ENCODE assay signal across 19 cellular contexts in the genomic region with DNA sequence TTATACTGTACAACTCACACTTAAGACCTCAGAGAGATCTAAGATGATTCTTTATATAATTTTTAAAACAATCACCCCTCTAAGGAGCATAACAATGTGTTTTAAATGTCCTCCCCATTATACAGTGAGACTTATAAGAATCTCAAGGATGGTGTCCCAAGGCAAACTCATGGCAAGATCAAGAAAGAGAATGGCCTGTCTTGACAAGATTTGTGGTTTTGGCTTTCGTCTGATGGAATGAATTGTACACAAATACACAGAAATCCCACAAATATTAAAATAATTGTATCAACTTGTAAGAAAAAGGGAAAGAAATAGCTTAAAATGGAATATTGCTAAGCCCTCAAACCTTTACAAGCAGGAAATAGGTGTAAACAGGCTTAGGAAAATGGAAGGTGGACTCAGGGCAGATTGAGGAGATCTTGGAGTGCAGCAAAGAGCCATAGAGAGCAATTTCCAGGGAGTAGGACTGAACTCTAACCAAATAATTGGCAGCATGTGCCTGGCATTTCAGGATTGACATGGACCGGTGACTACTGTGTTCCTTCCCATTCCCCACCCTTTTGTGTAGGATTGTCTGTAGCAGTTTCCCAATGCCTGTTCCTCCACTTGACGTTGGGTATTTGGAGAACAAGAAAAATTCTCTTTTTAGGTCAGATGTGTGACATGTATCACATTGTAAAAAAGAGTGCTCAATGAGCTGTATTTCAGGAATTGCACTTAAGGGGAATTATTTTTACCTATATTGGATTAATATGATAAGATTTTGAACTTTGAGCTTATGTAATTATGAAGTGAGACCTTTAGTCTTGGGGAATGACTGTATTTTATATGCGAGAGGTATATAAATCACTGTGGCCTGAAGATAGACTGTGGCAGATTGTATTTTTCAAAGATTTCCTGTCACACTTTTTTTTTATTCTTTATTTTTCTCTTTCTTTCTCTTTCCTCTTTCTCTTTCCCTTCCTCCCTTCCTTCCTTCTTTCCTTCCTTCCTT.
A peak's percentile ranks its signal among the peaks of the same experiment; 100 is the strongest.
DNase-seq lines count a peak whose midpoint lies in the region; ATAC-seq and TF ChIP-seq lines count a peak whose summit lies in the region.
"Had no signal": no experiment of that assay in that cellular context is flagged by ENCODE, and none has a peak within 500 bp of the region (broad histone marks: within the 10 kb centered on the region; RNA-seq: fewer than 3 reads in every experiment).

No MANE protein-coding gene starts in this region.

- H3K27ac ChIP-seq in colonic mucosa (peak overlapping the region; percentile 52), epithelial cell of prostate (peak overlapping the region; percentile 5), transverse colon (peak overlapping the region in 3 of 4 donors; percentile 43 to 54 (median 44)), neuronal stem cell (replicated peaks; ENCODE audit: low read length) (no peak overlapping the region), esophagus muscularis mucosa (replicated peaks in 1 of 4) (no peak overlapping the region)

- H3K9me3 ChIP-seq in colonic mucosa (no peaks in the 10 kb centered on the region), transverse colon (no peaks in the 10 kb centered on the region), neuronal stem cell (replicated peaks in 1 of 2; ENCODE audit: control insufficient read depth in 2 of 2, insufficient read depth in 1 of 2, low read depth in 1 of 2, low read length in 2 of 2) (no peaks in the 10 kb centered on the region), esophagus muscularis mucosa (no peaks in the 10 kb centered on the region)
- H3K9me3 ChIP-seq: BE2C had no signal

- no peak overlapping the region for H2AK5ac ChIP-seq in neuronal stem cell (ENCODE audit: low read depth, low read length)

- TF ChIP-seq POLR2A in transverse colon (IDR thresholded peaks at IDR 0.05) (no peak), esophagus muscularis mucosa (IDR thresholded peaks at IDR 0.05; ENCODE audit: low read depth) (no peak)

- H3K79me1 ChIP-seq in neuronal stem cell (ENCODE audit: low read depth, low read length): no peaks in the 10 kb centered on the region

- no peak for TF ChIP-seq EP300 in transverse colon (IDR thresholded peaks at IDR 0.05; ENCODE audit: low read depth)
- TF ChIP-seq EP300 in esophagus muscularis mucosa (IDR thresholded peaks at IDR 0.05): no peak

- no peak for TF ChIP-seq CTCF in colonic mucosa (IDR thresholded peaks at IDR 0.05)
- no peak for TF ChIP-seq CTCF in transverse colon (IDR thresholded peaks at IDR 0.05)
- TF ChIP-seq CTCF in esophagus muscularis mucosa (IDR thresholded peaks at IDR 0.05): no peak

- 59% methylated on average over 4 of the region's 4 CpGs for WGBS in transverse colon (ENCODE audit: low coverage in 1 of 2), 2 donors
- WGBS in neuronal stem cell (ENCODE audit: extremely low coverage in 2 of 2, insufficient read length in 2 of 2, insufficient replicate concordance in 1 of 2), 2 donors: no CpG with 5 or more reads among the region's 4 CpGs
- 94% methylated on average over 4 of the region's 4 CpGs for WGBS in esophagus muscularis mucosa

- no peak overlapping the region for H2BK5ac ChIP-seq in neuronal stem cell (ENCODE audit: low read length)

- no peak overlapping the region for H4K91ac ChIP-seq in neuronal stem cell (ENCODE audit: low read depth, low read length, poor library complexity)

- H2BK15ac ChIP-seq in neuronal stem cell (ENCODE audit: low read length): no peak overlapping the region

- H3K18ac ChIP-seq in neuronal stem cell (ENCODE audit: low read length): no peak overlapping the region

- H3K27me3 ChIP-seq in colonic mucosa: no peaks in the 10 kb centered on the region
- no peaks in the 10 kb centered on the region for H3K27me3 ChIP-seq in transverse colon
- H3K27me3 ChIP-seq in neuronal stem cell (ENCODE audit: control insufficient read depth in 3 of 3, insufficient read depth in 3 of 3, low read depth in 1 of 3, low read length in 3 of 3): no peaks in the 10 kb centered on the region
- H3K27me3 ChIP-seq in esophagus muscularis mucosa: no peaks in the 10 kb centered on the region
- H3K27me3 ChIP-seq: BE2C had no signal

- H3K9ac ChIP-seq in colonic mucosa (ENCODE audit: low read depth in 2 of 2, low read length in 2 of 2) (no peak overlapping the region), neuronal stem cell (ENCODE audit: low read depth, low read length, poor library complexity) (no peak overlapping the region)

- in situ Hi-C loops in transverse colon (cut with MboI; ENCODE audit: low pct_ligation_motif_present in 1 of 4, low pct_unique_long_range_greater_than_20kb in 1 of 4, low sequenced_read_pairs in 3 of 4): no loop called here

- H4K8ac ChIP-seq in neuronal stem cell (ENCODE audit: low read depth, low read length): no peak overlapping the region

- DNase-seq in colonic mucosa (peak; percentile 23), epithelial cell of prostate (ENCODE audit: low read depth, low spot score) (peak; percentile 10), left colon (no peak), transverse colon (peak; percentile 26), neuronal stem cell (ENCODE audit: low spot score) (no peak), dermis blood vessel endothelial cell (no peak), esophagus muscularis mucosa (ENCODE audit: extremely low spot score) (no peak)
- DNase-seq: ACHN; BE2C; C1 segment of cervical spinal cord; CD4-positive, CD25-positive, alpha-beta regulatory T cell; CD8-positive, alpha-beta memory T cell; COR-L47; DMS 273 treated with DMSO at 0.1 percent for 48 hours; DMS53; DND-41; EL; HCEC 1CT had no signal

- H3K4me1 ChIP-seq in colonic mucosa (no peaks in the 10 kb centered on the region), transverse colon (peaks cover 0 to 5% (median 2%) of the 10 kb centered on the region in 4 donors), neuronal stem cell (ENCODE audit: control insufficient read depth in 2 of 2, insufficient read depth in 1 of 2, low read depth in 1 of 2, low read length in 2 of 2) (no peaks in the 10 kb centered on the region), esophagus muscularis mucosa (no peaks in the 10 kb centered on the region)

- H3K4me3 ChIP-seq in colonic mucosa: no peak overlapping the region
- H3K4me3 ChIP-seq in transverse colon: no peak overlapping the region
- H3K4me3 ChIP-seq in neuronal stem cell (ENCODE audit: low read length in 2 of 2): no peak overlapping the region
- H3K4me3 ChIP-seq in esophagus muscularis mucosa: no peak overlapping the region
- H3K4me3 ChIP-seq: GM12878 had no signal

- H2AFZ ChIP-seq in neuronal stem cell (ENCODE audit: low read length): no peak overlapping the region

- H2BK120ac ChIP-seq in neuronal stem cell (ENCODE audit: low read depth, low read length): no peak overlapping the region

- no peak overlapping the region for H2BK12ac ChIP-seq in neuronal stem cell (ENCODE audit: low read length)

- no peak overlapping the region for H3K23ac ChIP-seq in neuronal stem cell (ENCODE audit: low read depth, low read length, poor library complexity)

- peak; percentile 93 for ATAC-seq in left colon
- ATAC-seq: GM12878 had no signal

- H3K36me3 ChIP-seq in colonic mucosa (no peaks in the 10 kb centered on the region), transverse colon (no peaks in the 10 kb centered on the region), neuronal stem cell (replicated peaks in 1 of 2; ENCODE audit: control insufficient read depth in 2 of 2, insufficient read depth in 2 of 2, low read length in 2 of 2) (no peaks in the 10 kb centered on the region), esophagus muscularis mucosa (no peaks in the 10 kb centered on the region)

- intact Hi-C loops in colonic mucosa (cut with DNase I) (no loop called here), left colon (cut with DNase I, micrococcal nuclease) (no loop called here), transverse colon (cut with DNase I; ENCODE audit: low total_unique reads) (no loop called here), esophagus muscularis mucosa (cut with DNase I) (no loop called here)

- H3K4ac ChIP-seq in neuronal stem cell (ENCODE audit: low read length): no peak overlapping the region

- H3K4me2 ChIP-seq in neuronal stem cell (ENCODE audit: insufficient read depth, low read length, poor library complexity, severe bottlenecking): no peak overlapping the region

- H3K14ac ChIP-seq in neuronal stem cell (ENCODE audit: low read length): no peak overlapping the region

Comparison
In these comparisons a context has a peak if more than half of its experiments do, and no peak if none do; other contexts are left out.
1. DNase-seq: peak in colonic mucosa (single experiment), epithelial cell of prostate (single experiment) and transverse colon (single experiment); none in left colon (0 of 2), neuronal stem cell (single experiment), dermis blood vessel endothelial cell (single experiment) and esophagus muscularis mucosa (single experiment).
2. H3K27ac ChIP-seq: peak in colonic mucosa (single experiment), epithelial cell of prostate (single experiment) and transverse colon (3 of 4); none in neuronal stem cell (single experiment) and esophagus muscularis mucosa (0 of 4).